In the genomic region with DNA sequence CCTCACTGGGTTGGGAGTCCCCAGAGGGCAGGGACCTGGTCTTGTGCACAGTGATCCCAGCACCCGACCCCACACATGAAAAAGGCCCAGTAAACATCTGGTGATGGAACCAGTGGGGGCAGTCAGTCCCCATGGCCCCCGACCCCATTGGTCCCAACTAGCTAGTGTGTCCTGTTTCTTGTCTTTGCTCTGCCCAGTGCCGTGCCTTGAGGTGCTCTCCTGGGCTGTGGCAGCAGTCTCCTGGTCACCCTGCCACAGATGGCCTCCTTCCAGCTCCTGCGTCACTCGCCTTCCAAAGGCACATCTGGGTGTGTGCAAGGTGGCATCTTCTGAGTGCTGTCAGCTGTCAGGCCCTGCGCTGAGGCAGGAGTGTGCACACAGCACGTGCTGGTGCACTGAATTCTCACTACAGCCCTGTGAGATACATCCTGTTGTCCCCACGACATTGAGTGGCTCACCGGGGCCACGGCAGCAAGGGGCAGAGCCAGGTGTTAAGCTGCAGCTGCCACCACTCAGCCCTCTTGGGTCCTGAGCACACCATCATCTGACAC, we compare ENCODE assay signal across 13 cellular contexts. TPM values are rescaled to one million over a fixed set of nuclear protein-coding genes. Genes with fewer than 3 reads are reported as not detected.
DNase-seq lines count a peak whose midpoint lies in the region; ATAC-seq and TF ChIP-seq lines count a peak whose summit lies in the region.
"Had no signal": no experiment of that assay in that cellular context is flagged by ENCODE, and none has a peak within 500 bp of the region (broad histone marks: within the 10 kb centered on the region; RNA-seq: fewer than 3 reads in every experiment).

No MANE protein-coding gene starts in this region.

- H2BK15ac ChIP-seq in neuronal stem cell (ENCODE audit: low read length): no peak overlapping the region

- H4K20me1 ChIP-seq in BLaER1 treated with 17β-estradiol and CSF1 and Interleukin-3, amounts not matched to agents 10 nM and 100 nM: peaks cover 0 to 40% (median 0%) of the 10 kb centered on the region in 11 experiments; a peak in 2 of 22 replicates

- peaks cover 0 to 16% (median 8%) of the 10 kb centered on the region in 11 experiments; a peak in 13 of 22 replicates for H3K27me3 ChIP-seq in BLaER1 treated with 17β-estradiol and CSF1 and Interleukin-3, amounts not matched to agents 10 nM and 100 nM
- H3K27me3 ChIP-seq in neuronal stem cell (ENCODE audit: control insufficient read depth in 3 of 3, insufficient read depth in 3 of 3, low read depth in 1 of 3, low read length in 3 of 3): peaks cover 0 to 2% (median 0%) of the 10 kb centered on the region in 3 experiments

- no peak for TF ChIP-seq CTCF in WTC11 (IDR thresholded peaks at IDR 0.05)

- peaks cover 9 to 61% (median 26%) of the 10 kb centered on the region in 11 experiments; a peak in 17 of 22 replicates for H3K36me3 ChIP-seq in BLaER1 treated with 17β-estradiol and CSF1 and Interleukin-3, amounts not matched to agents 10 nM and 100 nM
- peaks cover 30 to 64% of the 10 kb centered on the region in 2 donors for H3K36me3 ChIP-seq in neuronal stem cell (replicated peaks in 1 of 2; ENCODE audit: control insufficient read depth in 2 of 2, insufficient read depth in 2 of 2, low read length in 2 of 2)

- H3K4me3 ChIP-seq in BLaER1 treated with 17β-estradiol and CSF1 and Interleukin-3, amounts not matched to agents 10 nM and 100 nM: no peak overlapping the region
- peak overlapping the region in 1 of 2 donors; percentile 6 for H3K4me3 ChIP-seq in neuronal stem cell (ENCODE audit: low read length in 2 of 2)
- H3K4me3 ChIP-seq: PC-9 had no signal

- peak overlapping the region; percentile 41; the same call in 1 of the 2 replicates for H3K27ac Mint-ChIP-seq in WTC11

- peak overlapping the region in 1 of 11 experiments; percentile 24; a peak in 1 of 22 replicates for H3K9ac ChIP-seq in BLaER1 treated with 17β-estradiol and CSF1 and Interleukin-3, amounts not matched to agents 10 nM and 100 nM
- H3K9ac ChIP-seq in neuronal stem cell (ENCODE audit: low read depth, low read length, poor library complexity): no peak overlapping the region

- no peak overlapping the region for H3K27ac ChIP-seq in BLaER1 treated with 17β-estradiol and CSF1 and Interleukin-3, amounts not matched to agents 10 nM and 100 nM
- no peak overlapping the region for H3K27ac ChIP-seq in neuronal stem cell (replicated peaks; ENCODE audit: low read length)
- H3K27ac ChIP-seq: PC-9 had no signal

- peak overlapping the region; percentile 53 for H3K4ac ChIP-seq in neuronal stem cell (ENCODE audit: low read length)

- H2AK5ac ChIP-seq in neuronal stem cell (ENCODE audit: low read depth, low read length): no peak overlapping the region

- H3K36me3 Mint-ChIP-seq in WTC11: peaks cover 17% of the 10 kb centered on the region

- no peaks in the 10 kb centered on the region for H3K27me3 Mint-ChIP-seq in WTC11 (ENCODE audit: low read depth)

- no peaks in the 10 kb centered on the region for H3K9me3 ChIP-seq in BLaER1 treated with 17β-estradiol and CSF1 and Interleukin-3, amounts not matched to agents 10 nM and 100 nM (replicated peaks in 1 of 11)
- H3K9me3 ChIP-seq in neuronal stem cell (replicated peaks in 1 of 2; ENCODE audit: control insufficient read depth in 2 of 2, insufficient read depth in 1 of 2, low read depth in 1 of 2, low read length in 2 of 2): peaks cover 0 to 6% of the 10 kb centered on the region in 2 donors

- peak overlapping the region; percentile 79 for H3K14ac ChIP-seq in neuronal stem cell (ENCODE audit: low read length)

- H3K18ac ChIP-seq in neuronal stem cell (ENCODE audit: low read length): peak overlapping the region; percentile 57

- peaks cover 6% of the 10 kb centered on the region for H3K79me1 ChIP-seq in neuronal stem cell (ENCODE audit: low read depth, low read length)

- peak overlapping the region; percentile 24 for H2BK5ac ChIP-seq in neuronal stem cell (ENCODE audit: low read length)

- peak overlapping the region; percentile 52 for H3K23ac ChIP-seq in neuronal stem cell (ENCODE audit: low read depth, low read length, poor library complexity)

- H2AFZ ChIP-seq in neuronal stem cell (ENCODE audit: low read length): no peak overlapping the region
- H2AFZ ChIP-seq: PC-9 had no signal

- DNase-seq in 8988T (peak; percentile 30), WTC11 (ENCODE audit: low spot score) (no peak), neuronal stem cell (ENCODE audit: low spot score) (no peak), NCI-H446 (lab: John Stamatoyannopoulos, UW) (no peak)
- DNase-seq in activated CD8-positive, alpha-beta memory T cell treated with anti-CD3 and anti-CD28 coated beads, Interleukin-2, amount 50 U/mL, for 4 hours: no peak
- no peak for DNase-seq in stimulated activated CD4-positive, alpha-beta T cell treated with anti-CD3 and anti-CD28 coated beads, Interleukin-2, amount 100 ng/mL, for 48 hours
- DNase-seq: ACHN, DMS79 treated with DMSO at 0.1 percent for 48 hours, NCI-H187, NCI-H2227 treated with DMSO at 0.1 percent for 48 hours, NCI-H524 treated with DMSO at 0.1 percent for 48 hours, PC-9 had no signal

- no peak overlapping the region for H4K91ac ChIP-seq in neuronal stem cell (ENCODE audit: low read depth, low read length, poor library complexity)

- CTCF ChIA-PET in WTC11 (lab: Charles Lee): interaction anchor here (1.7 kb wide), 2 partner anchors 45 to 215 kb away, joined by 6 read pairs; a partner anchor contains a TSS

- H3K4me1 ChIP-seq in BLaER1 treated with 17β-estradiol and CSF1 and Interleukin-3, amounts not matched to agents 10 nM and 100 nM: peaks cover 43 to 84% (median 50%) of the 10 kb centered on the region in 10 experiments
- H3K4me1 ChIP-seq in neuronal stem cell (ENCODE audit: control insufficient read depth in 2 of 2, insufficient read depth in 1 of 2, low read depth in 1 of 2, low read length in 2 of 2): peaks cover 0 to 19% of the 10 kb centered on the region in 2 donors

- H4K8ac ChIP-seq in neuronal stem cell (ENCODE audit: low read depth, low read length): no peak overlapping the region

- H2BK120ac ChIP-seq in neuronal stem cell (ENCODE audit: low read depth, low read length): no peak overlapping the region

- WGBS in neuronal stem cell (ENCODE audit: extremely low coverage in 2 of 2, insufficient read length in 2 of 2, insufficient replicate concordance in 1 of 2), 2 donors: no CpG with 5 or more reads among the region's 10 CpGs

- H3K4me2 ChIP-seq in BLaER1 treated with 17β-estradiol and CSF1 and Interleukin-3, amounts not matched to agents 10 nM and 100 nM: peak overlapping the region in 7 of 11 experiments; percentile 7 to 41 (median 17); a peak in 8 of 22 replicates
- H3K4me2 ChIP-seq in neuronal stem cell (ENCODE audit: insufficient read depth, low read length, poor library complexity, severe bottlenecking): no peak overlapping the region
- H3K4me2 ChIP-seq: PC-9 had no signal

- peak overlapping the region; percentile 36 for H2BK12ac ChIP-seq in neuronal stem cell (ENCODE audit: low read length)

- peaks cover 22% of the 10 kb centered on the region for H3K4me1 Mint-ChIP-seq in WTC11

- no peaks in the 10 kb centered on the region for H3K9me3 Mint-ChIP-seq in WTC11

- POLR2A ChIA-PET in WTC11 (lab: Charles Lee): no interaction called here

- no peak overlapping the region for H3K4me3 Mint-ChIP-seq in WTC11

- no peak for ATAC-seq in WTC11

TF ChIP-seq in WTC11, 78 proteins besides CTCF, POLR2A, EP300 and RAD21:
- TF ChIP-seq ATF1 (CRISPR knock-in tag; IDR thresholded peaks at IDR 0.05): no peak
- no peak for TF ChIP-seq ZNF138 (CRISPR knock-in tag; conservative IDR thresholded peaks at IDR 0.05)
TF ChIP-seq in WTC11: peak in this region for 0.

RNA-seq across cellular contexts. Expression of a gene that starts 3.9 kb away (rescaled TPM):
- 35.3 to 39.9 TPM (median 35.8 TPM) in 3 replicates for total RNA-seq in WTC11 (2021)
- 21.4 TPM for polyA plus RNA-seq in neuronal stem cell (2013, experiment 1 of 2)
- 19.5 TPM for polyA plus RNA-seq in neuronal stem cell (2013, experiment 2 of 2)

RNA-seq across cellular contexts. Expression of a gene that starts 45.4 kb away (rescaled TPM):
- total RNA-seq in WTC11 (2021): 89.1 to 116 TPM (median 113 TPM) in 3 replicates
- 45.1 TPM for polyA plus RNA-seq in neuronal stem cell (2013, experiment 1 of 2)
- polyA plus RNA-seq in neuronal stem cell (2013, experiment 2 of 2): 45.7 TPM
